ENCODE assay signal across 1 cellular context in genomic region chr6:52503344-52503747, GRCh38.
TF ChIP-seq lines count a peak whose summit lies in the region.

No MANE protein-coding gene starts in this region.

TF ChIP-seq in H1, 55 proteins besides CTCF, POLR2A, EP300 and RAD21 (continued from another document):
- no peak for TF ChIP-seq SP2 (IDR thresholded peaks at IDR 0.05; ENCODE audit: low read length)
- no peak for TF ChIP-seq POU5F1 (IDR thresholded peaks at IDR 0.05; ENCODE audit: low read depth, low read length)
- no peak for TF ChIP-seq E2F6 (IDR thresholded peaks at IDR 0.05)
- TF ChIP-seq ATF2 (IDR thresholded peaks at IDR 0.05; ENCODE audit: low read length): no peak
- TF ChIP-seq EGR1 (IDR thresholded peaks at IDR 0.05; ENCODE audit: borderline replicate concordance, low read depth, low read length): no peak
- TF ChIP-seq TAF1 (IDR thresholded peaks at IDR 0.05; ENCODE audit: low read depth, low read length): no peak
- no peak for TF ChIP-seq JUN (IDR thresholded peaks at IDR 0.05; ENCODE audit: low read depth, low read length)
TF ChIP-seq in H1: peak in this region for 0.
